1 cellular context compared by ENCODE assay signal in the genomic region with DNA sequence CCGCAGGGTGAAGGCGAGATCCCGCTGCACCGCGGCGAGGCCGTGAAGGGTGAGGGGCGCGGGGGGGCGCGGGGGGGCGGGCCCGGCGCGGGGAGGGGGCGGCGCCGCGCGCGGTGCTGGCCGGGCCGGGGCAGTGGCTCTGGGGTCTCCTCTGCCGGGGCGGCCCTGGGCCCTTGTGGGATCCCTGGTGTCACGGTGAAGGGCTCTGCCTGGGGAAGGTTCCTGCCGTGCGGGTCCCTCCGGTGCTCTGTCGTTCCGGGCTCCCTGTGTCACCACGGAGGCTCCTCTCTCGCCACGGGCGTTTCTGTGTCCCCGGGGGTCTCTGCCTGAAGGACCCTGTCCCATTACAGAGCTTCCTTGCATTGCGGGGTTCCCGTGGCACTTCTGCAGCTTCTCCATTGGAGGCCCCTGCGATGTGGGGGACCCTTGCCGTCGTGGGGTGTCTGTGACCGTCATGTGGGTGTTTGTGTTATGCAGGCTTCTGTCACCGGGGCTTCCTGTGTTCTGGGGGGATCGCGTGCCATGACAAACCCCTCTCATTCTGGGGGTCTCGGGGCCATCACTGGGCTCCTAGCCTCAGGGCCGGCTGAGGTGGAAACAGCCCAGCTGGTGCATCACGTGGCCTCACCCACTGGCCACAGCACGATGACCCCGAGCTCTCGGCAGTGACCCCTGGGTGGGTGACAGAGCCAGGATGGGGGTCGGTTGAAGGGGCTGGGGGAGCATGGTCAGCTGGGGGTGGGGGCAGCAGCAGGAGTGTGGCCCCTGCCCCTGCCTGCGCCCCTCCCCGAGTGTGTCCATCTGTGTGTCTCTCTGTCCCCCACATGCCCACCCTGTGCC.
TF ChIP-seq lines count a peak whose summit lies in the region.

No MANE protein-coding gene starts in this region.

TF ChIP-seq in HEK293, 187 proteins besides CTCF, POLR2A, EP300 and RAD21 (continued from another document):
- TF ChIP-seq, protein P1, sequence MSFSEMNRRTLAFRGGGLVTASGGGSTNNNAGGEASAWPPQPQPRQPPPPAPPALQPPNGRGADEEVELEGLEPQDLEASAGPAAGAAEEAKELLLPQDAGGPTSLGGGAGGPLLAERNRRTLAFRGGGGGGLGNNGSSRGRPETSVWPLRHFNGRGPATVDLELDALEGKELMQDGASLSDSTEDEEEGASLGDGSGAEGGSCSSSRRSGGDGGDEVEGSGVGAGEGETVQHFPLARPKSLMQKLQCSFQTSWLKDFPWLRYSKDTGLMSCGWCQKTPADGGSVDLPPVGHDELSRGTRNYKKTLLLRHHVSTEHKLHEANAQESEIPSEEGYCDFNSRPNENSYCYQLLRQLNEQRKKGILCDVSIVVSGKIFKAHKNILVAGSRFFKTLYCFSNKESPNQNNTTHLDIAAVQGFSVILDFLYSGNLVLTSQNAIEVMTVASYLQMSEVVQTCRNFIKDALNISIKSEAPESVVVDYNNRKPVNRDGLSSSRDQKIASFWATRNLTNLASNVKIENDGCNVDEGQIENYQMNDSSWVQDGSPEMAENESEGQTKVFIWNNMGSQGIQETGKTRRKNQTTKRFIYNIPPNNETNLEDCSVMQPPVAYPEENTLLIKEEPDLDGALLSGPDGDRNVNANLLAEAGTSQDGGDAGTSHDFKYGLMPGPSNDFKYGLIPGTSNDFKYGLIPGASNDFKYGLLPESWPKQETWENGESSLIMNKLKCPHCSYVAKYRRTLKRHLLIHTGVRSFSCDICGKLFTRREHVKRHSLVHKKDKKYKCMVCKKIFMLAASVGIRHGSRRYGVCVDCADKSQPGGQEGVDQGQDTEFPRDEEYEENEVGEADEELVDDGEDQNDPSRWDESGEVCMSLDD (tag by site-specific recombination; IDR thresholded peaks at IDR 0.05) = 0 out of 2 replicates have a peak, but pooled peaks have one; percentile 25
- TF ChIP-seq, protein P2, sequence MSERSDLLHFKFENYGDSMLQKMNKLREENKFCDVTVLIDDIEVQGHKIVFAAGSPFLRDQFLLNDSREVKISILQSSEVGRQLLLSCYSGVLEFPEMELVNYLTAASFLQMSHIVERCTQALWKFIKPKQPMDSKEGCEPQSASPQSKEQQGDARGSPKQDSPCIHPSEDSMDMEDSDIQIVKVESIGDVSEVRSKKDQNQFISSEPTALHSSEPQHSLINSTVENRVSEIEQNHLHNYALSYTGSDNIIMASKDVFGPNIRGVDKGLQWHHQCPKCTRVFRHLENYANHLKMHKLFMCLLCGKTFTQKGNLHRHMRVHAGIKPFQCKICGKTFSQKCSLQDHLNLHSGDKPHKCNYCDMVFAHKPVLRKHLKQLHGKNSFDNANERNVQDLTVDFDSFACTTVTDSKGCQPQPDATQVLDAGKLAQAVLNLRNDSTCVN (tag by site-specific recombination; optimal IDR thresholded peaks at IDR 0.05) = peak; percentile 7
- TF ChIP-seq FEZF1 (tag by site-specific recombination; IDR thresholded peaks at IDR 0.05) = no peak
